ENCODE assay signal across 8 cellular contexts in the genomic region with DNA sequence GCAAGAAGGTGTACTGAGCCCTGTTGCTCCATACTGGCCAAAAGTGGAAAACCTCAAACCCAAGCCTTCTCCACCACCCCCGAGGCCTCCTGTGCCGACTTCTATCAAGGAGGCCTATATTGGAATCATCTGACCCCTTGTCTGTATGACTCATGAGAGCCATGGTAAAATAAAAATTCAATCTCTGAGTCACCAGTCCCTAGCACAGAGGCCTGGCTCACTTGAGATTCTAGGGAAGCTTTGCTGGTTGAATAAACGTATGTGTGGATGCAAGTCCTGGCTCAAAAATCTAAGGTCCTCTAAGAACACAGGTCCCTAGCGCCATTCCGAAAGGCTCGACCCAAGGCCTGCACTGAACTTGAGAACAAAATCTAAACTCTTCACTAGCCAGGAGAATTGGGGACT. TPM values are rescaled to one million over a fixed set of nuclear protein-coding genes. Genes with fewer than 3 reads are reported as not detected.
A peak's percentile ranks its signal among the peaks of the same experiment; 100 is the strongest.
DNase-seq lines count a peak whose midpoint lies in the region; ATAC-seq, FAIRE-seq and TF ChIP-seq lines count a peak whose summit lies in the region.

No MANE protein-coding gene starts in this region.

- H3K36me3 ChIP-seq in keratinocyte (ENCODE audit: control insufficient read depth in 2 of 2, extremely low read depth in 1 of 2, insufficient read depth in 2 of 2, low read length in 2 of 2) (peaks cover 7 to 11% of the 10 kb centered on the region in 2 experiments), tibial artery (peaks cover 0 to 26% (median 14%) of the 10 kb centered on the region in 3 donors)

- peak overlapping the region; percentile 24 for H3K4me2 ChIP-seq in keratinocyte (ENCODE audit: control insufficient read depth, extremely low read depth, insufficient read depth, low read depth, low read length)

- DNase-seq in activated CD8-positive, alpha-beta memory T cell treated with anti-CD3 and anti-CD28 coated beads, Interleukin-2, amount 10 ng/mL, durations not matched to agents 7 days and 5 days = peak; percentile 38
- DNase-seq in activated CD8-positive, alpha-beta memory T cell treated with anti-CD3 and anti-CD28 coated beads, Interleukin-2, amount 50 U/mL, for 48 hours = no peak
- peak; percentile 42 for DNase-seq in activated naive CD8-positive, alpha-beta T cell treated with anti-CD3 and anti-CD28 coated beads for 36 hours
- DNase-seq in keratinocyte (ENCODE audit: low read depth, low spot score) (no peak), tibial artery (no peak), NCI-H2081 treated with DMSO at 0.1 percent for 48 hours (lab: John Stamatoyannopoulos, UW) (no peak), COR-L47 (lab: John Stamatoyannopoulos, UW) (no peak)

- peaks cover 60% of the 10 kb centered on the region for H3K4me1 Mint-ChIP-seq in activated CD8-positive, alpha-beta memory T cell treated with anti-CD3 and anti-CD28 coated beads, Interleukin-2, amount 10 ng/mL, durations not matched to agents 7 days and 5 days
- H3K4me1 Mint-ChIP-seq in activated naive CD8-positive, alpha-beta T cell treated with anti-CD3 and anti-CD28 coated beads for 36 hours = peaks cover 79% of the 10 kb centered on the region

- H3K4me3 Mint-ChIP-seq in activated CD8-positive, alpha-beta memory T cell treated with anti-CD3 and anti-CD28 coated beads, Interleukin-2, amount 10 ng/mL, durations not matched to agents 7 days and 5 days = no peak overlapping the region
- peak overlapping the region; percentile 40 for H3K4me3 Mint-ChIP-seq in activated naive CD8-positive, alpha-beta T cell treated with anti-CD3 and anti-CD28 coated beads for 36 hours

- peak overlapping the region; percentile 35 for H3K27ac Mint-ChIP-seq in activated CD8-positive, alpha-beta memory T cell treated with anti-CD3 and anti-CD28 coated beads, Interleukin-2, amount 10 ng/mL, durations not matched to agents 7 days and 5 days
- peak overlapping the region; percentile 92 for H3K27ac Mint-ChIP-seq in activated naive CD8-positive, alpha-beta T cell treated with anti-CD3 and anti-CD28 coated beads for 36 hours

- H3K9me3 Mint-ChIP-seq in activated CD8-positive, alpha-beta memory T cell treated with anti-CD3 and anti-CD28 coated beads, Interleukin-2, amount 10 ng/mL, durations not matched to agents 7 days and 5 days (ENCODE audit: low read depth) = no peaks in the 10 kb centered on the region
- peaks cover 4% of the 10 kb centered on the region for H3K9me3 Mint-ChIP-seq in activated naive CD8-positive, alpha-beta T cell treated with anti-CD3 and anti-CD28 coated beads for 36 hours

- peak; percentile 29 for FAIRE-seq in keratinocyte (lab: Jason Lieb, UNC)

- peaks cover 27% of the 10 kb centered on the region for H3K4me1 ChIP-seq in keratinocyte (ENCODE audit: control insufficient read depth, extremely low read depth, insufficient read depth, low read length)
- peaks cover 0 to 23% (median 15%) of the 10 kb centered on the region in 4 donors for H3K4me1 ChIP-seq in tibial artery

- H3K27ac ChIP-seq in keratinocyte (ENCODE audit: control insufficient read depth, insufficient read depth, low read length) = peak overlapping the region; percentile 40
- peak overlapping the region; percentile 50 to 56 for H3K27ac ChIP-seq in tibial artery

- intact Hi-C loops in tibial artery (cut with DNase I; ENCODE audit: low total_unique reads) = no loop called here

- TF ChIP-seq CTCF in keratinocyte (optimal IDR thresholded peaks at IDR 0.05 in 1 of 3, IDR thresholded peaks at IDR 0.05 in 1 of 3, conservative IDR thresholded peaks at IDR 0.05 in 1 of 3; ENCODE audit: extremely low read depth in 1 of 3, insufficient read depth in 2 of 3, low read length in 3 of 3) (no peak), tibial artery (IDR thresholded peaks at IDR 0.05) (no peak)

- no peak overlapping the region for H2AFZ ChIP-seq in keratinocyte (ENCODE audit: control insufficient read depth, low read length)

- dilution Hi-C loops in keratinocyte (cut with MboI; ENCODE audit: extremely low pct_ligation_motif_present, low sequenced_read_pairs) = no loop called here

- no peak overlapping the region for H3K9ac ChIP-seq in keratinocyte (ENCODE audit: control insufficient read depth, extremely low read depth, insufficient read depth, low read length)

- no peaks in the 10 kb centered on the region for H3K9me3 ChIP-seq in keratinocyte (ENCODE audit: control insufficient read depth, low read depth, low read length)
- H3K9me3 ChIP-seq in tibial artery = no peaks in the 10 kb centered on the region

- peaks cover 58% of the 10 kb centered on the region for H3K36me3 Mint-ChIP-seq in activated CD8-positive, alpha-beta memory T cell treated with anti-CD3 and anti-CD28 coated beads, Interleukin-2, amount 10 ng/mL, durations not matched to agents 7 days and 5 days
- H3K36me3 Mint-ChIP-seq in activated naive CD8-positive, alpha-beta T cell treated with anti-CD3 and anti-CD28 coated beads for 36 hours = peaks cover 83% of the 10 kb centered on the region

- no peaks in the 10 kb centered on the region for H3K27me3 Mint-ChIP-seq in activated CD8-positive, alpha-beta memory T cell treated with anti-CD3 and anti-CD28 coated beads, Interleukin-2, amount 10 ng/mL, durations not matched to agents 7 days and 5 days
- no peaks in the 10 kb centered on the region for H3K27me3 Mint-ChIP-seq in activated naive CD8-positive, alpha-beta T cell treated with anti-CD3 and anti-CD28 coated beads for 36 hours

- no peaks in the 10 kb centered on the region for H3K9me1 ChIP-seq in keratinocyte (ENCODE audit: control insufficient read depth, extremely low read depth, insufficient read depth, low read length)

- peaks cover 3% of the 10 kb centered on the region for H3K79me2 ChIP-seq in keratinocyte (ENCODE audit: control insufficient read depth, insufficient read depth, low read length)

- H4K20me1 ChIP-seq in keratinocyte (ENCODE audit: control insufficient read depth, extremely low read depth, insufficient read depth, low read length) = no peaks in the 10 kb centered on the region

- CTCF ChIA-PET in activated CD8-positive, alpha-beta memory T cell treated with anti-CD3 and anti-CD28 coated beads, Interleukin-2, amount 10 ng/mL, durations not matched to agents 7 days and 5 days (lab: Charles Lee) = interaction anchor here (1.7 kb wide), 1 partner anchor 19 kb away, joined by 9 read pairs; no protein-coding TSS in a partner anchor

- H3K27me3 ChIP-seq in keratinocyte (ENCODE audit: control insufficient read depth, extremely low read depth, insufficient read depth, low read length) = no peaks in the 10 kb centered on the region
- H3K27me3 ChIP-seq in tibial artery = no peaks in the 10 kb centered on the region

- H3K4me3 ChIP-seq in keratinocyte (ENCODE audit: control insufficient read depth in 2 of 3, extremely low read depth in 1 of 3, insufficient read depth in 2 of 3, low read depth in 1 of 3, low read length in 3 of 3) (no peak overlapping the region), tibial artery (no peak overlapping the region)

- peak; percentile 58 for ATAC-seq in activated CD8-positive, alpha-beta memory T cell treated with anti-CD3 and anti-CD28 coated beads, Interleukin-2, amount 10 ng/mL, durations not matched to agents 7 days and 5 days
- ATAC-seq in GM18873 (IDR thresholded peaks at IDR 0.05; ENCODE audit: low FRiP score, unreplicated experiment) = no peak

RNA-seq across cellular contexts. Expression of a gene that starts 15.0 kb away (rescaled TPM):
- 10 to 100 TPM; 75.9 to 94.0 TPM for total RNA-seq in activated CD8-positive, alpha-beta memory T cell treated with anti-CD3 and anti-CD28 coated beads, Interleukin-2, amount 10 ng/mL, durations not matched to agents 7 days and 5 days
- 100 to 1,000 TPM; 133 to 146 TPM for total RNA-seq in activated naive CD8-positive, alpha-beta T cell treated with anti-CD3 and anti-CD28 coated beads for 36 hours
- 54.7 to 59.8 TPM (median 55.9 TPM) in 3 replicates for polyA plus RNA-seq in keratinocyte
- 118 TPM for polyA plus RNA-seq in keratinocyte (2011; ENCODE audit: low read depth)
- polyA plus RNA-seq in keratinocyte (2011; cell fraction: cytosol; rRNA removed) = 38.0 and 44.0 TPM in 2 replicates
- polyA plus RNA-seq in keratinocyte (2011; cell fraction: nucleus; rRNA removed) = 22.4 and 22.7 TPM in 2 replicates
- 80.7 and 111 TPM in 2 replicates for polyA plus RNA-seq in keratinocyte (2012; ENCODE audit: low replicate concordance)
- 45.9 to 271 TPM (median 55.7 TPM) in 3 replicates for polyA minus RNA-seq in keratinocyte
- polyA minus RNA-seq in keratinocyte (2011; cell fraction: cytosol; rRNA and poly(A)+ RNA removed) = 30.9 TPM
- polyA minus RNA-seq in keratinocyte (2011; cell fraction: nucleus; rRNA and poly(A)+ RNA removed) = 15.0 and 16.2 TPM in 2 replicates

RNA-seq across cellular contexts. Expression of a gene that starts 50.2 kb away (rescaled TPM):
- total RNA-seq in activated CD8-positive, alpha-beta memory T cell treated with anti-CD3 and anti-CD28 coated beads, Interleukin-2, amount 10 ng/mL, durations not matched to agents 7 days and 5 days = 10 to 100 TPM; 14.8 to 18.2 TPM
- 10 to 100 TPM in 1 of 2 experiments, 1 to 10 TPM in 1; 9.9 to 12.2 TPM for total RNA-seq in activated naive CD8-positive, alpha-beta T cell treated with anti-CD3 and anti-CD28 coated beads for 36 hours
- 1.5 to 2.3 TPM (median 2.0 TPM) in 3 replicates for polyA plus RNA-seq in keratinocyte
- polyA plus RNA-seq in keratinocyte (2011; ENCODE audit: low read depth) = 0.42 TPM
- 0.56 and 1.2 TPM in 2 replicates for polyA plus RNA-seq in keratinocyte (2011; cell fraction: cytosol; rRNA removed)
- 4.0 and 4.1 TPM in 2 replicates for polyA plus RNA-seq in keratinocyte (2011; cell fraction: nucleus; rRNA removed)
- 0.59 and 2.5 TPM in 2 replicates for polyA plus RNA-seq in keratinocyte (2012; ENCODE audit: low replicate concordance)
- 1.2 to 4.4 TPM (median 1.9 TPM) in 3 replicates for polyA minus RNA-seq in keratinocyte
- polyA minus RNA-seq in keratinocyte (2011; cell fraction: cytosol; rRNA and poly(A)+ RNA removed) = not detected
- polyA minus RNA-seq in keratinocyte (2011; cell fraction: nucleus; rRNA and poly(A)+ RNA removed) = 3.0 and 4.3 TPM in 2 replicates

Comparison
In these comparisons a context has a peak if more than half of its experiments do, and no peak if none do; other contexts are left out.
1. DNase-seq: peak in activated CD8-positive, alpha-beta memory T cell treated with anti-CD3 and anti-CD28 coated beads, Interleukin-2, amount 10 ng/mL, durations not matched to agents 7 days and 5 days (single experiment) and activated naive CD8-positive, alpha-beta T cell treated with anti-CD3 and anti-CD28 coated beads for 36 hours (single experiment); none in activated CD8-positive, alpha-beta memory T cell treated with anti-CD3 and anti-CD28 coated beads, Interleukin-2, amount 50 U/mL, for 48 hours (single experiment), keratinocyte (single experiment), tibial artery (0 of 2), NCI-H2081 treated with DMSO at 0.1 percent for 48 hours (single experiment) and COR-L47 (single experiment).